8 cellular contexts compared by ENCODE assay signal in the genomic region with DNA sequence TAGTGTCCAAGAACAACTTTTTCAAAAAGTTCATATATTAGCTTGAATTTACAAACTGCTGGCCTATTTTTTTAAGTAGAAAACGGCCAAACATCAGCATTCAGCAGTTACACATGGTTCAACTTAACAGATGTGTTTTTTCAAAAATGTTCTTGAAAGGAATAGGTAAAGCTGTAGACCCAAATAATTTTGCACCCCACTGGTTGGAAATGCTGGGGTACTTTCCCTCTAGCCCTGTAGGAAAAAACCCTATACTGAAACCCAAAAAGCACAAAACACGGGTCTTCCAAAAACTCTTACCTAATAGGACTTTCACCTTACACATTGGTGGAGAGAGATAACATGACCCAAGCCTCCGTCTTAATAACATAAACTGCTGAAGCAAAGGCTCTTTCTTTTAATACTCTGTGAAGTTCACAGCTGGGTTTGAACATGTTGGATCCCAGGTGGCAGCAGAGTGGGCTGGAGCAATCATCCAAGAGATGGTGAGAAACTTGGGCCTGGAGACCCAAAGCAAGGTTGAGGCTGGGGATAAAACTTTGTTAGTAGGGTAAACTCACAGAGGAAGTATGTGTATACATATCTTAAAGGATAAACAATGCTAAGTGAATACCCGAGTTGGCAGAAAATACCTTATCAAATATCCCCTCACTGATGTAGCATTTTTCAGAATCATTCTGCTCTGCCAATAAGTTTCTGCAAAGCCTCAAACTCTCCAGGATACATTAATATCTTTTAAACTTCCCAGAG. TPM values are rescaled to one million over a fixed set of nuclear protein-coding genes. Genes with fewer than 3 reads are reported as not detected.
DNase-seq lines count a peak whose midpoint lies in the region; ATAC-seq, FAIRE-seq and TF ChIP-seq lines count a peak whose summit lies in the region.

No MANE protein-coding gene starts in this region.

- peak overlapping the region; percentile 97 for H3K27ac Mint-ChIP-seq in CD8-positive, alpha-beta T cell

- no peak for FAIRE-seq in frontal cortex (lab: Jason Lieb, UNC)

- POLR2A ChIA-PET in CD8-positive, alpha-beta T cell (lab: Charles Lee), result interaction anchor here (0.7 to 2.0 kb wide), 8 partner anchors 8 to 886 kb away, joined by 3 to 11 read pairs (median 6); a partner anchor contains a TSS

- no peak for TF ChIP-seq EP300 in neural cell (conservative IDR thresholded peaks at IDR 0.05; ENCODE audit: poor library complexity, severe bottlenecking)

- no peaks in the 10 kb centered on the region for H3K27me3 ChIP-seq in CD8-positive, alpha-beta T cell (ENCODE audit: insufficient read depth, low read length)
- H3K27me3 ChIP-seq in MM.1S (replicated peaks; ENCODE audit: insufficient read depth, low read length) (no peaks in the 10 kb centered on the region), neural cell (ENCODE audit: insufficient read depth, low read depth, low read length) (no peaks in the 10 kb centered on the region)

- no peaks in the 10 kb centered on the region for H3K9me3 Mint-ChIP-seq in CD8-positive, alpha-beta T cell

- H3K27me3 Mint-ChIP-seq in CD8-positive, alpha-beta T cell (ENCODE audit: low read depth), result no peaks in the 10 kb centered on the region

- no peak for TF ChIP-seq CTCF in CD8-positive, alpha-beta T cell (IDR thresholded peaks at IDR 0.05)
- TF ChIP-seq CTCF in MM.1S (IDR thresholded peaks at IDR 0.05; ENCODE audit: low read length) (no peak), neural cell (IDR thresholded peaks at IDR 0.05; ENCODE audit: poor library complexity, severe bottlenecking) (no peak)

- TF ChIP-seq RAD21 in neural cell (conservative IDR thresholded peaks at IDR 0.05), result no peak

- H3K9me2 ChIP-seq in MM.1S (replicated peaks; ENCODE audit: insufficient read depth, low read length), result no peaks in the 10 kb centered on the region
- H3K9me2 ChIP-seq in neural cell (ENCODE audit: insufficient read depth, low read length), result no peaks in the 10 kb centered on the region

- H3K79me2 ChIP-seq in MM.1S (ENCODE audit: low read length) (peaks cover 74% of the 10 kb centered on the region), neural cell (replicated peaks; ENCODE audit: insufficient read depth, low read length) (peaks cover 38% of the 10 kb centered on the region)

- H3K4me3 ChIP-seq in CD8-positive, alpha-beta T cell (ENCODE audit: low read depth, low read length), result peak overlapping the region; percentile 95
- H3K4me3 ChIP-seq in MM.1S (ENCODE audit: low read length), result peak overlapping the region; percentile 88
- H3K4me3 ChIP-seq in neural cell (ENCODE audit: low read length), result peak overlapping the region; percentile 93

- no peak for DNase-seq in CD8-positive, alpha-beta T cell
- DNase-seq in MM.1S, result peak; percentile 39
- no peak for DNase-seq in NCI-H146 (lab: John Stamatoyannopoulos, UW)
- no peak for DNase-seq in putamen (ENCODE audit: low spot score)
- no peak for DNase-seq in frontal cortex (ENCODE audit: low spot score in 2 of 2)
- no peak for DNase-seq in anterior cingulate cortex (lab: John Stamatoyannopoulos, UW)

- peaks cover 66% of the 10 kb centered on the region for H3K4me1 Mint-ChIP-seq in CD8-positive, alpha-beta T cell (ENCODE audit: low read depth)

- peak overlapping the region; percentile 96 for H3K4me3 Mint-ChIP-seq in CD8-positive, alpha-beta T cell

- H3K4me1 ChIP-seq in CD8-positive, alpha-beta T cell (ENCODE audit: insufficient read depth, low read length), result peaks cover 35% of the 10 kb centered on the region
- H3K4me1 ChIP-seq in MM.1S (ENCODE audit: low read length), result peaks cover 28% of the 10 kb centered on the region

- peak overlapping the region; percentile 85 for H3K27ac ChIP-seq in CD8-positive, alpha-beta T cell (ENCODE audit: low read depth, low read length)
- H3K27ac ChIP-seq in MM.1S (ENCODE audit: low read length) (peak overlapping the region; percentile 94), cingulate gyrus (ENCODE audit: low read depth, low read length) (peak overlapping the region; percentile 34), neural cell (ENCODE audit: low read length) (peak overlapping the region; percentile 31)

- intact Hi-C loops in CD8-positive, alpha-beta T cell (cut with DNase I, micrococcal nuclease), result loop anchor here (1.0 to 5.0 kb wide), 13 partner anchors 79 to 905 kb away; a partner anchor contains a TSS

- H3K4me2 ChIP-seq in MM.1S (ENCODE audit: low read depth, low read length), result peak overlapping the region; percentile 83
- peak overlapping the region; percentile 96 for H3K4me2 ChIP-seq in neural cell (ENCODE audit: low read length)

- H3K36me3 Mint-ChIP-seq in CD8-positive, alpha-beta T cell, result peaks cover 73% of the 10 kb centered on the region

- CTCF ChIA-PET in CD8-positive, alpha-beta T cell (lab: Charles Lee), result interaction anchor here (1.3 to 1.5 kb wide), 2 partner anchors 12 to 151 kb away, joined by 3 read pairs; no protein-coding TSS in a partner anchor

- H3F3A ChIP-seq in MM.1S (ENCODE audit: insufficient read depth, low read length), result peaks cover 36% of the 10 kb centered on the region
- H3F3A ChIP-seq in neural cell (ENCODE audit: insufficient read depth, low read length, poor library complexity, severe bottlenecking), result no peaks in the 10 kb centered on the region

- H3K36me3 ChIP-seq in CD8-positive, alpha-beta T cell (ENCODE audit: insufficient read depth, low read length), result peaks cover 6% of the 10 kb centered on the region
- peaks cover 13% of the 10 kb centered on the region for H3K36me3 ChIP-seq in MM.1S (replicated peaks; ENCODE audit: insufficient read depth, low read length)
- H3K36me3 ChIP-seq in neural cell (ENCODE audit: insufficient read depth, low read length), result no peaks in the 10 kb centered on the region

- peak overlapping the region; percentile 37 for H2AFZ ChIP-seq in MM.1S (ENCODE audit: low read length)
- H2AFZ ChIP-seq in neural cell (ENCODE audit: low read depth, low read length), result peak overlapping the region; percentile 45

- H3K9me3 ChIP-seq in CD8-positive, alpha-beta T cell (ENCODE audit: low read length), result no peaks in the 10 kb centered on the region
- no peaks in the 10 kb centered on the region for H3K9me3 ChIP-seq in MM.1S (replicated peaks; ENCODE audit: insufficient read depth, low read length)
- no peaks in the 10 kb centered on the region for H3K9me3 ChIP-seq in neural cell (ENCODE audit: low read length)

- H3K9ac ChIP-seq in MM.1S (ENCODE audit: low read length) (peak overlapping the region; percentile 95), neural cell (ENCODE audit: low read length) (peak overlapping the region; percentile 16)

- no peak for ATAC-seq in CD8-positive, alpha-beta T cell

- H4K20me1 ChIP-seq in MM.1S (ENCODE audit: insufficient read depth, low read length) (0 out of 2 replicates have a peak, but pooled peaks cover 9% of the 10 kb centered on the region), neural cell (ENCODE audit: insufficient read depth) (no peaks in the 10 kb centered on the region)

TF ChIP-seq in neural cell, 6 proteins besides CTCF, POLR2A, EP300 and RAD21:
- peak; percentile 2 for TF ChIP-seq TAF1 (IDR thresholded peaks at IDR 0.05; ENCODE audit: low read depth)
- TF ChIP-seq, protein P1, sequence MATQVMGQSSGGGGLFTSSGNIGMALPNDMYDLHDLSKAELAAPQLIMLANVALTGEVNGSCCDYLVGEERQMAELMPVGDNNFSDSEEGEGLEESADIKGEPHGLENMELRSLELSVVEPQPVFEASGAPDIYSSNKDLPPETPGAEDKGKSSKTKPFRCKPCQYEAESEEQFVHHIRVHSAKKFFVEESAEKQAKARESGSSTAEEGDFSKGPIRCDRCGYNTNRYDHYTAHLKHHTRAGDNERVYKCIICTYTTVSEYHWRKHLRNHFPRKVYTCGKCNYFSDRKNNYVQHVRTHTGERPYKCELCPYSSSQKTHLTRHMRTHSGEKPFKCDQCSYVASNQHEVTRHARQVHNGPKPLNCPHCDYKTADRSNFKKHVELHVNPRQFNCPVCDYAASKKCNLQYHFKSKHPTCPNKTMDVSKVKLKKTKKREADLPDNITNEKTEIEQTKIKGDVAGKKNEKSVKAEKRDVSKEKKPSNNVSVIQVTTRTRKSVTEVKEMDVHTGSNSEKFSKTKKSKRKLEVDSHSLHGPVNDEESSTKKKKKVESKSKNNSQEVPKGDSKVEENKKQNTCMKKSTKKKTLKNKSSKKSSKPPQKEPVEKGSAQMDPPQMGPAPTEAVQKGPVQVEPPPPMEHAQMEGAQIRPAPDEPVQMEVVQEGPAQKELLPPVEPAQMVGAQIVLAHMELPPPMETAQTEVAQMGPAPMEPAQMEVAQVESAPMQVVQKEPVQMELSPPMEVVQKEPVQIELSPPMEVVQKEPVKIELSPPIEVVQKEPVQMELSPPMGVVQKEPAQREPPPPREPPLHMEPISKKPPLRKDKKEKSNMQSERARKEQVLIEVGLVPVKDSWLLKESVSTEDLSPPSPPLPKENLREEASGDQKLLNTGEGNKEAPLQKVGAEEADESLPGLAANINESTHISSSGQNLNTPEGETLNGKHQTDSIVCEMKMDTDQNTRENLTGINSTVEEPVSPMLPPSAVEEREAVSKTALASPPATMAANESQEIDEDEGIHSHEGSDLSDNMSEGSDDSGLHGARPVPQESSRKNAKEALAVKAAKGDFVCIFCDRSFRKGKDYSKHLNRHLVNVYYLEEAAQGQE (IDR thresholded peaks at IDR 0.05; ENCODE audit: borderline replicate concordance), result no peak

RNA-seq across cellular contexts. Expression of a gene that starts 0.6 kb away (rescaled TPM):
- total RNA-seq in CD8-positive, alpha-beta T cell, result 10 to 100 TPM; 17.6 to 18.4 TPM
- polyA plus RNA-seq in neural cell, result 79.5 and 88.0 TPM in 2 replicates
- 55.3 and 59.3 TPM in 2 replicates for polyA minus RNA-seq in neural cell
- 79.1 TPM for total RNA-seq in frontal cortex

RNA-seq across cellular contexts. Expression of a gene that starts 4.8 kb away (rescaled TPM):
- total RNA-seq in CD8-positive, alpha-beta T cell, result 10 to 100 TPM; 23.6 to 28.7 TPM
- 74.6 and 80.6 TPM in 2 replicates for polyA plus RNA-seq in neural cell
- 98.1 and 98.4 TPM in 2 replicates for polyA minus RNA-seq in neural cell
- 126 TPM for total RNA-seq in frontal cortex

Comparison
In these comparisons a context has a peak if more than half of its experiments do, and no peak if none do; other contexts are left out.
1. H3K27ac ChIP-seq: peak in every context shown above with its lines; median percentile 94 in MM.1S; 85 in CD8-positive, alpha-beta T cell; 34 in cingulate gyrus; 31 in neural cell.